10 cellular contexts compared by ENCODE assay signal in the genomic region with DNA sequence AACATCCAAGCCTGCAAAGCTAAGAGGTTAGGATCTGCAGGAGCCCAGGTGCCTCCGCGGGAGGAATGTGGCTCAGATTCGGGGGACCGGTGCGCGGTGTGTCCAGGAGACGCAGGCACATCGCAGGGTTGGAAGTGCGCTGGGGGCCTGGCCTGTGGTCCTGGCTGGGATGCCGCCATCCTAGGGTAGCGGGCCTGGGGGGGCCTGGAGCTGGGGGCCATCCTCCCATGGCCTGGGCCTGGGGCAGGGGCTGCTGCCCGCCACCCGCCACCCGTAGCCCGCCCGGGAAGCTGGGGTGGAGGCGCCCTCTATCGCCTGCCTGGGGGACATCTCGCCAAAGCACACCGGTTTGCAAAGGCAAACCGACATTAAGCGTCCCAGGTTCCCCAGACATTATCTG.
A peak's percentile ranks its signal among the peaks of the same experiment; 100 is the strongest.
DNase-seq lines count a peak whose midpoint lies in the region; ATAC-seq and TF ChIP-seq lines count a peak whose summit lies in the region.
"Had no signal": no experiment of that assay in that cellular context is flagged by ENCODE, and none has a peak within 500 bp of the region (broad histone marks: within the 10 kb centered on the region; RNA-seq: fewer than 3 reads in every experiment).

No MANE protein-coding gene starts in this region.

- intact Hi-C loops in left ventricle myocardium superior (cut with micrococcal nuclease), result no loop called here

- peaks cover 0 to 1% of the 10 kb centered on the region in 2 donors for H3K4me1 Mint-ChIP-seq in stimulated activated naive B cell treated with anti-CD40 and anti-IgM and Interleukin-4, amounts not matched to agents 10 μg/mL and 1 μg/mL and 100 μg/mL, for 72 hours
- H3K4me1 Mint-ChIP-seq in natural killer cell treated with Interleukin-12 subunit alpha and Interleukin-12 subunit beta and Interleukin-15 and Interleukin-18, amount 100 ng/mL, for 72 hours (ENCODE audit: low read depth in 2 of 2), result no peaks in the 10 kb centered on the region
- H3K4me1 Mint-ChIP-seq: CD4-positive, CD25-positive, alpha-beta regulatory T cell had no signal

- DNase-seq in NCI-H82 (lab: John Stamatoyannopoulos, UW), result peak; percentile 24
- no peak for DNase-seq in NCI-H82 treated with DMSO at 0.1 percent for 48 hours (lab: John Stamatoyannopoulos, UW; ENCODE audit: unreplicated experiment)
- DNase-seq in left ventricle myocardium superior, result peak; percentile 73
- no peak for DNase-seq in stimulated activated naive B cell treated with anti-CD40 and anti-IgM and Interleukin-4, amounts not matched to agents 10 μg/mL and 1 μg/mL and 100 μg/mL, for 72 hours
- no peak for DNase-seq in DMS53 (lab: John Stamatoyannopoulos, UW)
- DNase-seq in LoVo (ENCODE audit: low spot score), result no peak
- no peak for DNase-seq in natural killer cell treated with Interleukin-12 subunit alpha and Interleukin-12 subunit beta and Interleukin-15 and Interleukin-18, amount 100 ng/mL, for 72 hours (ENCODE audit: low spot score)
- DNase-seq: CD4-positive, CD25-positive, alpha-beta regulatory T cell had no signal

- H3K27me3 Mint-ChIP-seq in stimulated activated naive B cell treated with anti-CD40 and anti-IgM and Interleukin-4, amounts not matched to agents 10 μg/mL and 1 μg/mL and 100 μg/mL, for 72 hours, result peaks cover 0 to 5% of the 10 kb centered on the region in 2 donors
- peaks cover 0 to 6% of the 10 kb centered on the region in 2 donors for H3K27me3 Mint-ChIP-seq in natural killer cell treated with Interleukin-12 subunit alpha and Interleukin-12 subunit beta and Interleukin-15 and Interleukin-18, amount 100 ng/mL, for 72 hours

- peak; percentile 84 for ATAC-seq in left ventricle myocardium superior
- peak; percentile 36 for ATAC-seq in stimulated activated naive B cell treated with anti-CD40 and anti-IgM and Interleukin-4, amounts not matched to agents 10 μg/mL and 1 μg/mL and 100 μg/mL, for 72 hours (replicated peaks)
- no peak for ATAC-seq in natural killer cell treated with Interleukin-12 subunit alpha and Interleukin-12 subunit beta and Interleukin-15 and Interleukin-18, amount 100 ng/mL, for 72 hours

- H3K27ac Mint-ChIP-seq in stimulated activated naive B cell treated with anti-CD40 and anti-IgM and Interleukin-4, amounts not matched to agents 10 μg/mL and 1 μg/mL and 100 μg/mL, for 72 hours, result no peak overlapping the region
- H3K27ac Mint-ChIP-seq in natural killer cell treated with Interleukin-12 subunit alpha and Interleukin-12 subunit beta and Interleukin-15 and Interleukin-18, amount 100 ng/mL, for 72 hours, result no peak overlapping the region
- H3K27ac Mint-ChIP-seq: CD4-positive, CD25-positive, alpha-beta regulatory T cell had no signal

- H3K36me3 Mint-ChIP-seq in stimulated activated naive B cell treated with anti-CD40 and anti-IgM and Interleukin-4, amounts not matched to agents 10 μg/mL and 1 μg/mL and 100 μg/mL, for 72 hours, result no peaks in the 10 kb centered on the region
- no peaks in the 10 kb centered on the region for H3K36me3 Mint-ChIP-seq in natural killer cell treated with Interleukin-12 subunit alpha and Interleukin-12 subunit beta and Interleukin-15 and Interleukin-18, amount 100 ng/mL, for 72 hours
- H3K36me3 Mint-ChIP-seq: CD4-positive, CD25-positive, alpha-beta regulatory T cell had no signal

- no peak overlapping the region for H3K27ac ChIP-seq in VCaP
- H3K27ac ChIP-seq: neutrophil had no signal

- H3K4me3 Mint-ChIP-seq in stimulated activated naive B cell treated with anti-CD40 and anti-IgM and Interleukin-4, amounts not matched to agents 10 μg/mL and 1 μg/mL and 100 μg/mL, for 72 hours, result no peak overlapping the region
- no peak overlapping the region for H3K4me3 Mint-ChIP-seq in natural killer cell treated with Interleukin-12 subunit alpha and Interleukin-12 subunit beta and Interleukin-15 and Interleukin-18, amount 100 ng/mL, for 72 hours

- H3K9me3 Mint-ChIP-seq in stimulated activated naive B cell treated with anti-CD40 and anti-IgM and Interleukin-4, amounts not matched to agents 10 μg/mL and 1 μg/mL and 100 μg/mL, for 72 hours, result no peaks in the 10 kb centered on the region
- no peaks in the 10 kb centered on the region for H3K9me3 Mint-ChIP-seq in natural killer cell treated with Interleukin-12 subunit alpha and Interleukin-12 subunit beta and Interleukin-15 and Interleukin-18, amount 100 ng/mL, for 72 hours

- TF ChIP-seq CTCF in VCaP (conservative IDR thresholded peaks at IDR 0.05), result peak; percentile 94

Comparison
In these comparisons a context has a peak if more than half of its experiments do, and no peak if none do; other contexts are left out.
1. DNase-seq: peak in NCI-H82 (single experiment) and left ventricle myocardium superior (single experiment); none in NCI-H82 treated with DMSO at 0.1 percent for 48 hours (single experiment), stimulated activated naive B cell treated with anti-CD40 and anti-IgM and Interleukin-4, amounts not matched to agents 10 μg/mL and 1 μg/mL and 100 μg/mL, for 72 hours (single experiment), DMS53 (single experiment), LoVo (single experiment) and natural killer cell treated with Interleukin-12 subunit alpha and Interleukin-12 subunit beta and Interleukin-15 and Interleukin-18, amount 100 ng/mL, for 72 hours (single experiment).
2. ATAC-seq: peak in left ventricle myocardium superior (single experiment) and stimulated activated naive B cell treated with anti-CD40 and anti-IgM and Interleukin-4, amounts not matched to agents 10 μg/mL and 1 μg/mL and 100 μg/mL, for 72 hours (2 of 2); none in natural killer cell treated with Interleukin-12 subunit alpha and Interleukin-12 subunit beta and Interleukin-15 and Interleukin-18, amount 100 ng/mL, for 72 hours (0 of 2).